Comparison of ENCODE assay signal across 6 cellular contexts in genomic region chr11:65118915-65119669, GRCh38. TPM values are rescaled to one million over a fixed set of nuclear protein-coding genes. Genes with fewer than 3 reads are reported as not detected.
DNase-seq lines count a peak whose midpoint lies in the region; ATAC-seq, FAIRE-seq and TF ChIP-seq lines count a peak whose summit lies in the region.
"Not testable (repeated sequence)": the region's sequence is repeated elsewhere in the genome, so short reads cannot be mapped to it uniquely, and the experiment has no call there.

No MANE protein-coding gene starts in this region.

- not testable (repeated sequence) for H3K9me2 ChIP-seq in Karpas-422 (replicated peaks; ENCODE audit: insufficient read depth, low read length)

- peaks cover 62% of the 10 kb centered on the region for H3K36me3 Mint-ChIP-seq in activated CD8-positive, alpha-beta T cell treated with anti-CD3 and anti-CD28 coated beads for 36 hours (ENCODE audit: low read depth)
- H3K36me3 Mint-ChIP-seq in immature natural killer cell (peaks cover 3 to 17% (median 9%) of the 10 kb centered on the region in 3 donors), progenitor cell of endocrine pancreas (ENCODE audit: insufficient read depth) (peaks cover 16% of the 10 kb centered on the region)

- RAD21 ChIA-PET in GM12878 (lab: Charles Lee; ENCODE audit: unreplicated experiment) = interaction anchor here (0.7 to 2.3 kb wide), 5 partner anchors 43 to 430 kb away, joined by 3 to 12 read pairs (median 3); no protein-coding TSS in a partner anchor

- not testable (repeated sequence) for H3K9me3 ChIP-seq in BLaER1; Karpas-422 (ENCODE audit: low read length); GM12878 (replicated peaks; ENCODE audit: control insufficient read depth, insufficient read depth, low read length)

- BruUV-seq in GM12878 (replicated peaks; lab: Mats Ljungman, UMichigan) = not testable (repeated sequence)

- ATAC-seq in activated CD8-positive, alpha-beta T cell treated with anti-CD3 and anti-CD28 coated beads for 36 hours; GM12878: not testable (repeated sequence)

- H3K27me3 ChIP-seq in BLaER1; Karpas-422 (ENCODE audit: low read length); GM12878 (replicated peaks in 1 of 2; ENCODE audit: control insufficient read depth in 2 of 2, insufficient read depth in 2 of 2, low read length in 1 of 2): not testable (repeated sequence)

- intact Hi-C loops in activated CD8-positive, alpha-beta T cell treated with anti-CD3 and anti-CD28 coated beads for 36 hours (cut with micrococcal nuclease) = loop anchor here (10.0 kb wide), 1 partner anchor 104 kb away; the partner anchor contains the start of gene ARL2
- intact Hi-C loops in GM12878 (cut with micrococcal nuclease; ENCODE audit: unreplicated experiment) = loop anchor here (10.0 kb wide), 2 partner anchors 216 to 344 kb away; partner anchors contain the start of genes DPF2 and SF1

- FAIRE-seq in GM12878 (lab: Jason Lieb, UNC) = not testable (repeated sequence)

- H3K4me1 Mint-ChIP-seq in activated CD8-positive, alpha-beta T cell treated with anti-CD3 and anti-CD28 coated beads for 36 hours (ENCODE audit: low read depth) = peaks cover 54% of the 10 kb centered on the region
- H3K4me1 Mint-ChIP-seq in immature natural killer cell (peaks cover 47 to 56% of the 10 kb centered on the region in 2 donors), progenitor cell of endocrine pancreas (ENCODE audit: low read depth) (peaks cover 14% of the 10 kb centered on the region)

- H3K4me1 ChIP-seq in BLaER1 (peaks cover 73% of the 10 kb centered on the region), Karpas-422 (ENCODE audit: low read length) (peaks cover 71% of the 10 kb centered on the region), GM12878 (ENCODE audit: control insufficient read depth, insufficient read depth, low read length) (peaks cover 25% of the 10 kb centered on the region)

- in situ Hi-C loops in GM12878 (cut with MboI) = not testable (repeated sequence)

- H3K36me3 ChIP-seq in BLaER1 = peaks cover 55% of the 10 kb centered on the region
- H3K36me3 ChIP-seq in Karpas-422 (ENCODE audit: insufficient read depth, low read length) = peaks cover 29% of the 10 kb centered on the region; the same call in 1 of the 2 replicates
- peaks cover 9 to 21% of the 10 kb centered on the region in 2 experiments for H3K36me3 ChIP-seq in GM12878 (ENCODE audit: control insufficient read depth in 2 of 2, insufficient read depth in 2 of 2, low read length in 1 of 2)

- H3K27ac ChIP-seq in BLaER1; GM12878 (ENCODE audit: control insufficient read depth, insufficient read depth): not testable (repeated sequence)
- peak overlapping the region; percentile 95 for H3K27ac ChIP-seq in Karpas-422 (ENCODE audit: low read length)

- H4K20me1 ChIP-seq in BLaER1 = peaks cover 55% of the 10 kb centered on the region
- H4K20me1 ChIP-seq in Karpas-422 (ENCODE audit: insufficient read depth, low read depth, low read length); GM12878 (ENCODE audit: control insufficient read depth, insufficient read depth): not testable (repeated sequence)

- not testable (repeated sequence) for TF ChIP-seq CTCF in activated CD8-positive, alpha-beta T cell treated with anti-CD3 and anti-CD28 coated beads for 36 hours (IDR thresholded peaks at IDR 0.05); GM12878 (IDR thresholded peaks at IDR 0.05 in 2 of 3, conservative IDR thresholded peaks at IDR 0.05 in 1 of 3; ENCODE audit: control insufficient read depth in 2 of 3, extremely low read depth in 1 of 3, insufficient read depth in 1 of 3, low read depth in 3 of 3, low read length in 3 of 3); progenitor cell of endocrine pancreas (IDR thresholded peaks at IDR 0.05; ENCODE audit: unreplicated experiment)

- TF ChIP-seq EP300 in GM12878 (IDR thresholded peaks at IDR 0.05; ENCODE audit: borderline replicate concordance in 1 of 2, control insufficient read depth in 1 of 2, low read depth in 2 of 2, low read length in 2 of 2) = not testable (repeated sequence)

- 54% methylated on average over 18 of the region's 18 CpGs for WGBS in GM12878 (ENCODE audit: insufficient coverage, insufficient replicate concordance, low lambda C conversion rate, missing lambda C conversion rate)

- H3K79me2 ChIP-seq in Karpas-422 (ENCODE audit: low read length) (peaks cover 54% of the 10 kb centered on the region), GM12878 (ENCODE audit: control insufficient read depth, insufficient read depth, low read length) (peaks cover 56% of the 10 kb centered on the region)

- SMC1A ChIA-PET in GM12878 (lab: Charles Lee; ENCODE audit: uncharacterized antibody, unreplicated experiment) = interaction anchor here (0.8 to 3.5 kb wide), 7 partner anchors 16 to 271 kb away, joined by 3 to 13 read pairs (median 3); partner anchors contain the start of gene SYVN1

- H3K4me2 ChIP-seq in BLaER1 (peak overlapping the region; percentile 89), Karpas-422 (ENCODE audit: low read depth, low read length, poor library complexity, severe bottlenecking) (peak overlapping the region; percentile 97), GM12878 (ENCODE audit: control insufficient read depth, insufficient read depth) (peak overlapping the region; percentile 40; the same call in 1 of the 2 replicates)

- CTCF ChIA-PET in activated CD8-positive, alpha-beta T cell treated with anti-CD3 and anti-CD28 coated beads for 36 hours (lab: Charles Lee) = interaction anchor here (1.0 to 3.4 kb wide), 6 partner anchors 10 to 275 kb away, joined by 3 to 18 read pairs (median 4); partner anchors contain the start of genes ARL2, CDC42BPG and SYVN1
- CTCF ChIA-PET in GM12878 (lab: Yijun Ruan, JAX) = interaction anchor here (0.5 to 3.5 kb wide), 13 partner anchors 9 to 272 kb away, joined by 3 to 37 read pairs (median 11); partner anchors contain the start of genes ARL2 and CAPN1

- TF ChIP-seq RAD21 in GM12878 (IDR thresholded peaks at IDR 0.05; ENCODE audit: insufficient read depth, low read depth, low read length) = not testable (repeated sequence)

- H3K27ac Mint-ChIP-seq in activated CD8-positive, alpha-beta T cell treated with anti-CD3 and anti-CD28 coated beads for 36 hours = peak overlapping the region; percentile 99
- H3K27ac Mint-ChIP-seq in immature natural killer cell = peak overlapping the region; percentile 91 to 99 (median 95)
- H3K27ac Mint-ChIP-seq in progenitor cell of endocrine pancreas = peak overlapping the region; percentile 84

- DNase-seq in Karpas-422; activated CD8-positive, alpha-beta T cell treated with anti-CD3 and anti-CD28 coated beads for 36 hours; GM12878 (ENCODE audit: low read depth, low spot score); immature natural killer cell; progenitor cell of endocrine pancreas (ENCODE audit: low spot score, unreplicated experiment): not testable (repeated sequence)

- TF ChIP-seq POLR2A in GM12878 (IDR thresholded peaks at IDR 0.05; ENCODE audit: low read depth, low read length) = peak; percentile 25; the same call in 1 of the 2 replicates

- not testable (repeated sequence) for H3K27me3 Mint-ChIP-seq in activated CD8-positive, alpha-beta T cell treated with anti-CD3 and anti-CD28 coated beads for 36 hours; progenitor cell of endocrine pancreas
- peaks cover 11 to 21% (median 17%) of the 10 kb centered on the region in 3 donors for H3K27me3 Mint-ChIP-seq in immature natural killer cell (ENCODE audit: low read depth in 3 of 3)

- H3K4me3 ChIP-seq in BLaER1, GM12878: not testable (repeated sequence)
- peak overlapping the region; percentile 90; the same call in 1 of the 2 replicates for H3K4me3 ChIP-seq in Karpas-422 (ENCODE audit: low read length)

- not testable (repeated sequence) for H2AFZ ChIP-seq in Karpas-422 (ENCODE audit: low read length); GM12878 (ENCODE audit: control insufficient read depth, low read depth, low read length)

- H3K9ac ChIP-seq in BLaER1 (peak overlapping the region; percentile 55), Karpas-422 (ENCODE audit: low read length) (peak overlapping the region; percentile 98)
- H3K9ac ChIP-seq in GM12878 (ENCODE audit: control insufficient read depth, insufficient read depth, low read length) = not testable (repeated sequence)

- H3K9me3 Mint-ChIP-seq in activated CD8-positive, alpha-beta T cell treated with anti-CD3 and anti-CD28 coated beads for 36 hours; immature natural killer cell; progenitor cell of endocrine pancreas (ENCODE audit: low read depth): not testable (repeated sequence)

- POLR2A ChIA-PET in activated CD8-positive, alpha-beta T cell treated with anti-CD3 and anti-CD28 coated beads for 36 hours (lab: Charles Lee) = interaction anchor here (0.7 to 16.2 kb wide), 9 partner anchors 9 to 380 kb away, joined by 3 to 294 read pairs (median 6); partner anchors contain the start of genes MALAT1, SYVN1 and VPS51
- POLR2A ChIA-PET in GM12878 (lab: Charles Lee) = interaction anchor here (0.6 kb wide), 1 partner anchor 681 kb away, joined by 3 read pairs; no protein-coding TSS in a partner anchor

- peak overlapping the region; percentile 36 for H3K4me3 Mint-ChIP-seq in activated CD8-positive, alpha-beta T cell treated with anti-CD3 and anti-CD28 coated beads for 36 hours
- peak overlapping the region in 2 of 5 donors; percentile 9 to 100 for H3K4me3 Mint-ChIP-seq in immature natural killer cell
- H3K4me3 Mint-ChIP-seq in progenitor cell of endocrine pancreas (ENCODE audit: low read depth) = peak overlapping the region; percentile 16

RNA-seq across cellular contexts. Expression of gene ZNHIT2, which starts 1.6 kb away (rescaled TPM):
- 11.3 and 18.0 TPM in 2 replicates for total RNA-seq in Karpas-422 (2014; rRNA removed; shearing (Covaris generic); ENCODE audit: low replicate concordance)
- 10 to 100 TPM; 11.5 to 12.7 TPM for total RNA-seq in activated CD8-positive, alpha-beta T cell treated with anti-CD3 and anti-CD28 coated beads for 36 hours
- 2.4 and 4.4 TPM in 2 replicates for total RNA-seq in GM12878 (2013; cell fraction: nucleolus; rRNA removed)
- 12.9 and 20.4 TPM in 2 replicates for total RNA-seq in GM12878 (2014; rRNA removed)
- 1.3 and 2.0 TPM in 2 replicates for total RNA-seq in GM12878 (2014; rRNA removed; fragmentation: Illumina TruSeq; extraction: Trizol)
- total RNA-seq in GM12878 (2021) = 15.5 TPM in 2 replicates
- polyA plus RNA-seq in GM12878 (2011; ENCODE audit: low read depth) = 0.93 TPM
- 0.27 and 0.88 TPM in 2 replicates for polyA plus RNA-seq in GM12878 (2011; rRNA removed)
- 1.5 and 4.1 TPM in 2 replicates for polyA plus RNA-seq in GM12878 (2011; cell fraction: cytosol; rRNA removed)
- polyA plus RNA-seq in GM12878 (2011; cell fraction: nucleus; rRNA removed) = 2.9 and 4.6 TPM in 2 replicates
- polyA plus RNA-seq in GM12878 (2012) = 5.8 and 6.2 TPM in 2 replicates
- 0.24 TPM in 1 of 2 replicates, not detected in the other for polyA plus RNA-seq in GM12878 (2014; fragmentation: Illumina TruSeq; extraction: Trizol)
- polyA plus RNA-seq in GM12878 (2014; fragmentation: Nextera tagmentation; extraction: Ambion mirVana) = under 1 TPM in 1 of 2 experiments, not detected in 1; 0.40 TPM
- 15.5 and 18.3 TPM in 2 replicates for polyA plus RNA-seq in GM12878 (2014; rRNA removed)
- polyA plus RNA-seq in GM12878 (2016; fragmentation: Nextera tagmentation; extraction: Ambion mirVana) = 10 to 100 TPM; 17.8 to 18.7 TPM
- 1.2 and 1.5 TPM in 2 replicates for polyA minus RNA-seq in GM12878 (2011; rRNA and poly(A)+ RNA removed)
- 3.3 TPM in 2 replicates for polyA minus RNA-seq in GM12878 (2011; cell fraction: cytosol; rRNA and poly(A)+ RNA removed)
- 5.0 and 11.1 TPM in 2 replicates for polyA minus RNA-seq in GM12878 (2011; cell fraction: nucleus; rRNA and poly(A)+ RNA removed)
- polyA plus RNA-seq in immature natural killer cell = 10 to 100 TPM; 15.5 to 25.8 (median 23.9) TPM
- total RNA-seq in progenitor cell of endocrine pancreas = 10.5 and 11.8 TPM in 2 replicates

RNA-seq across cellular contexts. Expression of gene FAU, which starts 2.8 kb away (rescaled TPM):
- total RNA-seq in Karpas-422 (2014; rRNA removed; shearing (Covaris generic); ENCODE audit: low replicate concordance) = 662 and 1,340 TPM in 2 replicates
- 1,000 to 10,000 TPM; 1,112 to 1,137 TPM for total RNA-seq in activated CD8-positive, alpha-beta T cell treated with anti-CD3 and anti-CD28 coated beads for 36 hours
- 51.6 and 54.9 TPM in 2 replicates for total RNA-seq in GM12878 (2013; cell fraction: nucleolus; rRNA removed)
- 1,083 and 1,263 TPM in 2 replicates for total RNA-seq in GM12878 (2014; rRNA removed)
- 948 and 983 TPM in 2 replicates for total RNA-seq in GM12878 (2014; rRNA removed; fragmentation: Illumina TruSeq; extraction: Trizol)
- 1,347 and 1,414 TPM in 2 replicates for total RNA-seq in GM12878 (2021)
- 1,320 TPM for polyA plus RNA-seq in GM12878 (2011; ENCODE audit: low read depth)
- polyA plus RNA-seq in GM12878 (2011; rRNA removed) = 583 and 615 TPM in 2 replicates
- 882 and 1,174 TPM in 2 replicates for polyA plus RNA-seq in GM12878 (2011; cell fraction: cytosol; rRNA removed)
- polyA plus RNA-seq in GM12878 (2011; cell fraction: nucleus; rRNA removed) = 528 and 566 TPM in 2 replicates
- 1,474 and 2,106 TPM in 2 replicates for polyA plus RNA-seq in GM12878 (2012)
- 129 and 706 TPM in 2 replicates for polyA plus RNA-seq in GM12878 (2014; fragmentation: Illumina TruSeq; extraction: Trizol)
- 100 to 1,000 TPM; 332 to 611 TPM for polyA plus RNA-seq in GM12878 (2014; fragmentation: Nextera tagmentation; extraction: Ambion mirVana)
- polyA plus RNA-seq in GM12878 (2014; rRNA removed) = 1,208 and 1,582 TPM in 2 replicates
- polyA plus RNA-seq in GM12878 (2016; fragmentation: Nextera tagmentation; extraction: Ambion mirVana) = 1,000 to 10,000 TPM in 1 of 2 experiments, 100 to 1,000 TPM in 1; 997 to 1,103 TPM
- polyA minus RNA-seq in GM12878 (2011; rRNA and poly(A)+ RNA removed) = 206 and 381 TPM in 2 replicates
- 199 and 204 TPM in 2 replicates for polyA minus RNA-seq in GM12878 (2011; cell fraction: cytosol; rRNA and poly(A)+ RNA removed)
- 126 and 152 TPM in 2 replicates for polyA minus RNA-seq in GM12878 (2011; cell fraction: nucleus; rRNA and poly(A)+ RNA removed)
- polyA plus RNA-seq in immature natural killer cell = 1,000 to 10,000 TPM in 1 of 3 donors, 100 to 1,000 TPM in 2; 576 to 1,241 (median 681) TPM
- total RNA-seq in progenitor cell of endocrine pancreas = 607 and 611 TPM in 2 replicates

RNA-seq across cellular contexts. Expression of gene MRPL49, which starts 3.0 kb away (rescaled TPM):
- total RNA-seq in Karpas-422 (2014; rRNA removed; shearing (Covaris generic); ENCODE audit: low replicate concordance) = 44.5 and 65.8 TPM in 2 replicates
- 10 to 100 TPM; 48.7 to 53.4 TPM for total RNA-seq in activated CD8-positive, alpha-beta T cell treated with anti-CD3 and anti-CD28 coated beads for 36 hours
- total RNA-seq in GM12878 (2013; cell fraction: nucleolus; rRNA removed) = 17.7 and 17.8 TPM in 2 replicates
- total RNA-seq in GM12878 (2014; rRNA removed) = 92.8 and 116 TPM in 2 replicates
- 50.2 and 54.6 TPM in 2 replicates for total RNA-seq in GM12878 (2014; rRNA removed; fragmentation: Illumina TruSeq; extraction: Trizol)
- total RNA-seq in GM12878 (2021) = 63.5 and 64.2 TPM in 2 replicates
- polyA plus RNA-seq in GM12878 (2011; ENCODE audit: low read depth) = 20.0 TPM
- polyA plus RNA-seq in GM12878 (2011; rRNA removed) = 36.4 and 63.2 TPM in 2 replicates
- 78.9 and 81.4 TPM in 2 replicates for polyA plus RNA-seq in GM12878 (2011; cell fraction: cytosol; rRNA removed)
- 23.2 and 25.2 TPM in 2 replicates for polyA plus RNA-seq in GM12878 (2011; cell fraction: nucleus; rRNA removed)
- 36.2 and 39.9 TPM in 2 replicates for polyA plus RNA-seq in GM12878 (2012)
- 62.3 and 79.9 TPM in 2 replicates for polyA plus RNA-seq in GM12878 (2014; fragmentation: Illumina TruSeq; extraction: Trizol)
- polyA plus RNA-seq in GM12878 (2014; fragmentation: Nextera tagmentation; extraction: Ambion mirVana) = 10 to 100 TPM; 42.0 to 49.8 TPM
- 82.4 and 87.9 TPM in 2 replicates for polyA plus RNA-seq in GM12878 (2014; rRNA removed)
- 100 to 1,000 TPM; 103 to 106 TPM for polyA plus RNA-seq in GM12878 (2016; fragmentation: Nextera tagmentation; extraction: Ambion mirVana)
- polyA minus RNA-seq in GM12878 (2011; rRNA and poly(A)+ RNA removed) = 24.2 and 53.5 TPM in 2 replicates
- polyA minus RNA-seq in GM12878 (2011; cell fraction: cytosol; rRNA and poly(A)+ RNA removed) = 11.8 and 13.7 TPM in 2 replicates
- 8.9 and 15.9 TPM in 2 replicates for polyA minus RNA-seq in GM12878 (2011; cell fraction: nucleus; rRNA and poly(A)+ RNA removed)
- polyA plus RNA-seq in immature natural killer cell = 100 to 1,000 TPM in 2 of 3 donors, 10 to 100 TPM in 1; 98.3 to 113 (median 105) TPM
- 38.8 and 39.6 TPM in 2 replicates for total RNA-seq in progenitor cell of endocrine pancreas

RNA-seq across cellular contexts. Expression of gene TM7SF2, which starts 7.4 kb away (rescaled TPM):
- total RNA-seq in Karpas-422 (2014; rRNA removed; shearing (Covaris generic); ENCODE audit: low replicate concordance) = 160 and 161 TPM in 2 replicates
- total RNA-seq in activated CD8-positive, alpha-beta T cell treated with anti-CD3 and anti-CD28 coated beads for 36 hours = 10 to 100 TPM; 12.4 to 17.5 TPM
- total RNA-seq in GM12878 (2013; cell fraction: nucleolus; rRNA removed) = 19.4 and 25.9 TPM in 2 replicates
- total RNA-seq in GM12878 (2014; rRNA removed) = 29.6 and 32.8 TPM in 2 replicates
- total RNA-seq in GM12878 (2014; rRNA removed; fragmentation: Illumina TruSeq; extraction: Trizol) = 9.2 and 9.3 TPM in 2 replicates
- 30.2 and 31.2 TPM in 2 replicates for total RNA-seq in GM12878 (2021)
- 11.5 TPM for polyA plus RNA-seq in GM12878 (2011; ENCODE audit: low read depth)
- polyA plus RNA-seq in GM12878 (2011; rRNA removed) = 4.8 and 11.0 TPM in 2 replicates
- polyA plus RNA-seq in GM12878 (2011; cell fraction: cytosol; rRNA removed) = 15.4 and 15.7 TPM in 2 replicates
- polyA plus RNA-seq in GM12878 (2011; cell fraction: nucleus; rRNA removed) = 57.8 and 60.5 TPM in 2 replicates
- 19.4 and 19.7 TPM in 2 replicates for polyA plus RNA-seq in GM12878 (2012)
- 4.3 and 11.3 TPM in 2 replicates for polyA plus RNA-seq in GM12878 (2014; fragmentation: Illumina TruSeq; extraction: Trizol)
- 1 to 10 TPM in 1 of 2 experiments, under 1 TPM in 1; 0.52 to 2.9 TPM for polyA plus RNA-seq in GM12878 (2014; fragmentation: Nextera tagmentation; extraction: Ambion mirVana)
- polyA plus RNA-seq in GM12878 (2014; rRNA removed) = 37.9 and 38.2 TPM in 2 replicates
- 10 to 100 TPM; 47.4 to 57.7 TPM for polyA plus RNA-seq in GM12878 (2016; fragmentation: Nextera tagmentation; extraction: Ambion mirVana)
- 13.7 and 19.6 TPM in 2 replicates for polyA minus RNA-seq in GM12878 (2011; rRNA and poly(A)+ RNA removed)
- polyA minus RNA-seq in GM12878 (2011; cell fraction: cytosol; rRNA and poly(A)+ RNA removed) = 4.4 and 7.5 TPM in 2 replicates
- 14.4 and 22.4 TPM in 2 replicates for polyA minus RNA-seq in GM12878 (2011; cell fraction: nucleus; rRNA and poly(A)+ RNA removed)
- polyA plus RNA-seq in immature natural killer cell = 10 to 100 TPM; 12.8 to 16.8 (median 15.4) TPM
- total RNA-seq in progenitor cell of endocrine pancreas = 123 and 124 TPM in 2 replicates

RNA-seq across cellular contexts. Expression of gene SYVN1, which starts 15.2 kb away (rescaled TPM):
- 73.6 and 118 TPM in 2 replicates for total RNA-seq in Karpas-422 (2014; rRNA removed; shearing (Covaris generic); ENCODE audit: low replicate concordance)
- total RNA-seq in activated CD8-positive, alpha-beta T cell treated with anti-CD3 and anti-CD28 coated beads for 36 hours = 10 to 100 TPM; 20.6 to 26.8 TPM
- total RNA-seq in GM12878 (2013; cell fraction: nucleolus; rRNA removed) = 45.4 and 51.5 TPM in 2 replicates
- total RNA-seq in GM12878 (2014; rRNA removed) = 10.8 and 14.1 TPM in 2 replicates
- total RNA-seq in GM12878 (2014; rRNA removed; fragmentation: Illumina TruSeq; extraction: Trizol) = 7.8 and 9.0 TPM in 2 replicates
- total RNA-seq in GM12878 (2021) = 55.0 and 63.6 TPM in 2 replicates
- polyA plus RNA-seq in GM12878 (2011; ENCODE audit: low read depth) = 66.2 TPM
- 5.0 and 10.3 TPM in 2 replicates for polyA plus RNA-seq in GM12878 (2011; rRNA removed)
- 20.2 and 35.3 TPM in 2 replicates for polyA plus RNA-seq in GM12878 (2011; cell fraction: cytosol; rRNA removed)
- 98.1 and 114 TPM in 2 replicates for polyA plus RNA-seq in GM12878 (2011; cell fraction: nucleus; rRNA removed)
- 89.5 and 98.9 TPM in 2 replicates for polyA plus RNA-seq in GM12878 (2012)
- polyA plus RNA-seq in GM12878 (2014; fragmentation: Illumina TruSeq; extraction: Trizol) = 44.0 and 52.7 TPM in 2 replicates
- polyA plus RNA-seq in GM12878 (2014; fragmentation: Nextera tagmentation; extraction: Ambion mirVana) = 1 to 10 TPM in 1 of 2 experiments, under 1 TPM in 1; 0.79 to 2.6 TPM
- 29.7 and 36.0 TPM in 2 replicates for polyA plus RNA-seq in GM12878 (2014; rRNA removed)
- polyA plus RNA-seq in GM12878 (2016; fragmentation: Nextera tagmentation; extraction: Ambion mirVana) = 10 to 100 TPM; 26.1 to 34.6 TPM
- 50.5 and 52.7 TPM in 2 replicates for polyA minus RNA-seq in GM12878 (2011; rRNA and poly(A)+ RNA removed)
- polyA minus RNA-seq in GM12878 (2011; cell fraction: cytosol; rRNA and poly(A)+ RNA removed) = 12.6 and 18.5 TPM in 2 replicates
- polyA minus RNA-seq in GM12878 (2011; cell fraction: nucleus; rRNA and poly(A)+ RNA removed) = 36.5 and 65.0 TPM in 2 replicates
- 10 to 100 TPM in 1 of 3 donors, 1 to 10 TPM in 2; 2.3 to 21.8 (median 7.7) TPM for polyA plus RNA-seq in immature natural killer cell
- 48.4 and 49.0 TPM in 2 replicates for total RNA-seq in progenitor cell of endocrine pancreas

Comparison
In these comparisons a context has a peak if more than half of its experiments do, and no peak if none do; other contexts are left out.
1. H3K4me2 ChIP-seq: peak in every context shown above with its lines; median percentile 97 in Karpas-422; 89 in BLaER1; 40 in GM12878.